In genomic region chr7:102479982-102480637, GRCh38 we compare ENCODE assay signal across 7 cellular contexts. TPM values are rescaled to one million over a fixed set of nuclear protein-coding genes. Genes with fewer than 3 reads are reported as not detected.
A peak's percentile ranks its signal among the peaks of the same experiment; 100 is the strongest.
DNase-seq lines count a peak whose midpoint lies in the region; ATAC-seq and TF ChIP-seq lines count a peak whose summit lies in the region.
"Not testable (repeated sequence)": the region's sequence is repeated elsewhere in the genome, so short reads cannot be mapped to it uniquely, and the experiment has no call there.

No MANE protein-coding gene starts in this region.

- H2AFZ ChIP-seq in mammary epithelial cell (ENCODE audit: low read depth, low read length); smooth muscle cell (ENCODE audit: low read depth): not testable (repeated sequence)

- H3K9me3 ChIP-seq in Panc1 (ENCODE audit: control insufficient read depth, insufficient read depth, low read depth, low read length); mammary epithelial cell (replicated peaks; ENCODE audit: insufficient read depth, low read length); mucosa of descending colon; smooth muscle cell (replicated peaks; ENCODE audit: low read depth): not testable (repeated sequence)

- H3K36me3 ChIP-seq in Panc1 (ENCODE audit: control insufficient read depth, insufficient read depth, low read length); mammary epithelial cell (ENCODE audit: insufficient read depth, low read length); mucosa of descending colon (ENCODE audit: low read depth); smooth muscle cell (ENCODE audit: low read depth): not testable (repeated sequence)

- POLR2A ChIA-PET in Panc1 (lab: Charles Lee), result not testable (repeated sequence)

- ATAC-seq in Panc1, mucosa of descending colon: not testable (repeated sequence)
- ATAC-seq in Right ventricle myocardium superior (ENCODE audit: poor library complexity), result peak; percentile 26

- dilution Hi-C loops in mammary epithelial cell (cut with HindIII; ENCODE audit: low sequenced_read_pairs), result not testable (repeated sequence)

- TF ChIP-seq CTCF in GM12864 (IDR thresholded peaks at IDR 0.05; ENCODE audit: low read depth, low read length, missing control alignments) (peak; percentile 42), Panc1 (IDR thresholded peaks at IDR 0.05) (peak; percentile 86), mammary epithelial cell (conservative IDR thresholded peaks at IDR 0.05 in 1 of 2, IDR thresholded peaks at IDR 0.05 in 1 of 2; ENCODE audit: extremely low read depth in 1 of 2, insufficient read depth in 1 of 2, low read depth in 1 of 2, low read length in 2 of 2) (peak; percentile 12 to 42), smooth muscle cell (IDR thresholded peaks at IDR 0.05; ENCODE audit: borderline replicate concordance, insufficient read depth, poor library complexity, severe bottlenecking) (peak; percentile 28)
- TF ChIP-seq CTCF in mucosa of descending colon (IDR thresholded peaks at IDR 0.05), result not testable (repeated sequence)

- intact Hi-C loops in Panc1 (cut with micrococcal nuclease; ENCODE audit: unreplicated experiment); mammary epithelial cell (cut with micrococcal nuclease); Right ventricle myocardium superior (cut with DNase I); mucosa of descending colon (cut with DNase I, micrococcal nuclease): not testable (repeated sequence)

- 3% methylated on average over 8 of the region's 11 CpGs for WGBS in mammary epithelial cell (ENCODE audit: low coverage, missing lambda C conversion rate)
- 3% methylated on average over 8 of the region's 11 CpGs for WGBS in smooth muscle cell (ENCODE audit: low lambda C conversion rate)

- H3K4me3 ChIP-seq in GM12864 (ENCODE audit: low read depth, low read length); Panc1 (ENCODE audit: low read depth in 2 of 2, low read length in 2 of 2); mammary epithelial cell (replicated peaks in 1 of 3; ENCODE audit: insufficient read depth in 1 of 3, low read depth in 2 of 3, low read length in 3 of 3); mucosa of descending colon; smooth muscle cell: not testable (repeated sequence)

- not testable (repeated sequence) for H3K9ac ChIP-seq in mammary epithelial cell (ENCODE audit: insufficient read depth, low read length); smooth muscle cell (ENCODE audit: low read depth)

- CTCF ChIA-PET in Panc1 (lab: Charles Lee), result interaction anchor here (0.7 kb wide), 1 partner anchor 192 kb away, joined by 3 read pairs; no protein-coding TSS in a partner anchor
- CTCF ChIA-PET in mammary epithelial cell (lab: Charles Lee; ENCODE audit: low non-redundant PET), result not testable (repeated sequence)

- not testable (repeated sequence) for H3K4me1 ChIP-seq in Panc1 (ENCODE audit: control insufficient read depth, insufficient read depth, low read length); mammary epithelial cell (ENCODE audit: insufficient read depth, low read length); mucosa of descending colon (ENCODE audit: low read depth); smooth muscle cell (ENCODE audit: low read depth)

- H3K4me2 ChIP-seq in mammary epithelial cell (ENCODE audit: insufficient read depth, low read depth, low read length); smooth muscle cell: not testable (repeated sequence)

- BruUV-seq in Panc1 (replicated peaks; lab: Mats Ljungman, UMichigan); mammary epithelial cell (replicated peaks; lab: Mats Ljungman, UMichigan): not testable (repeated sequence)

- not testable (repeated sequence) for H4K20me1 ChIP-seq in mammary epithelial cell (ENCODE audit: insufficient read depth, low read length); smooth muscle cell (ENCODE audit: low read depth)

- H3K79me2 ChIP-seq in mammary epithelial cell (ENCODE audit: insufficient read depth, low read length); smooth muscle cell (ENCODE audit: low read depth): not testable (repeated sequence)

- H3K27me3 ChIP-seq in Panc1 (ENCODE audit: control insufficient read depth, insufficient read depth, low read length); mammary epithelial cell (ENCODE audit: insufficient read depth, low read length); smooth muscle cell (ENCODE audit: low read depth): not testable (repeated sequence)

- not testable (repeated sequence) for DNase-seq in GM12864 (ENCODE audit: low read depth); Panc1 (ENCODE audit: low read depth, low spot score); mammary epithelial cell; smooth muscle cell (lab: John Stamatoyannopoulos, UW; ENCODE audit: unreplicated experiment)
- DNase-seq in activated T-cell treated with anti-CD3 and anti-CD28 coated beads for 48 hours (ENCODE audit: low read depth) (peak; percentile 35), Right ventricle myocardium superior (peak; percentile 65), mucosa of descending colon (peak; percentile 44 to 67 (median 63))

- in situ Hi-C loops in Panc1 (cut with HindIII; ENCODE audit: low pct_unique_long_range_greater_than_20kb, low sequenced_read_pairs); mammary epithelial cell (cut with MboI; ENCODE audit: low sequenced_read_pairs in 2 of 2): not testable (repeated sequence)

- H3K27ac ChIP-seq in Panc1 (ENCODE audit: low read length); mammary epithelial cell (ENCODE audit: insufficient read depth, low read depth, low read length); smooth muscle cell (ENCODE audit: low read depth): not testable (repeated sequence)

- H3F3A ChIP-seq in smooth muscle cell (ENCODE audit: low read depth), result not testable (repeated sequence)

RNA-seq across cellular contexts. Expression of gene POLR2J, which starts 1.4 kb away (rescaled TPM):
- total RNA-seq in Panc1 (2021; ENCODE audit: unreplicated experiment) (69.4 TPM), mammary epithelial cell (10 to 100 TPM; 19.3 to 50.5 TPM), Right ventricle myocardium superior (51.3 TPM), mucosa of descending colon (10 to 100 TPM; 44.0 to 59.3 (median 45.6) TPM), smooth muscle cell (12.7 and 13.1 TPM in 2 replicates)
- polyA plus RNA-seq in Panc1 (2012; ENCODE audit: insufficient read length), result 81.8 TPM
- polyA plus RNA-seq in mammary epithelial cell (75.1 TPM), smooth muscle cell (92.2 and 94.4 TPM in 2 replicates)
- 5.2 TPM for polyA minus RNA-seq in mammary epithelial cell

RNA-seq across cellular contexts. Expression of gene LRWD1, which starts 15.3 kb away (rescaled TPM):
- total RNA-seq in Panc1 (2021; ENCODE audit: unreplicated experiment), result 55.8 TPM
- 96.8 TPM for polyA plus RNA-seq in Panc1 (2012; ENCODE audit: insufficient read length)
- total RNA-seq in mammary epithelial cell, result 10 to 100 TPM; 17.8 to 18.3 TPM
- 18.0 TPM for polyA plus RNA-seq in mammary epithelial cell
- polyA minus RNA-seq in mammary epithelial cell, result 10.0 TPM
- total RNA-seq in Right ventricle myocardium superior, result 9.7 TPM
- total RNA-seq in mucosa of descending colon, result 10 to 100 TPM; 12.7 to 17.6 (median 13.3) TPM
- total RNA-seq in smooth muscle cell, result 10.0 and 13.1 TPM in 2 replicates
- polyA plus RNA-seq in smooth muscle cell, result 21.2 and 23.5 TPM in 2 replicates

RNA-seq across cellular contexts. Expression of gene ALKBH4, which starts 15.4 kb away (rescaled TPM):
- total RNA-seq in Panc1 (2021; ENCODE audit: unreplicated experiment) (19.0 TPM), mammary epithelial cell (10 to 100 TPM in 1 of 2 donors, 1 to 10 TPM in 1; 9.2 to 12.5 TPM), Right ventricle myocardium superior (5.3 TPM), mucosa of descending colon (10 to 100 TPM in 1 of 3 donors, 1 to 10 TPM in 2; 8.4 to 11.1 (median 10.0) TPM), smooth muscle cell (7.0 and 17.7 TPM in 2 replicates)
- 21.7 TPM for polyA plus RNA-seq in Panc1 (2012; ENCODE audit: insufficient read length)
- polyA plus RNA-seq in mammary epithelial cell (5.3 TPM), smooth muscle cell (15.7 and 16.0 TPM in 2 replicates)
- 0.41 TPM for polyA minus RNA-seq in mammary epithelial cell

RNA-seq across cellular contexts. Expression of gene RASA4B, which starts 37.5 kb away (rescaled TPM):
- total RNA-seq in Panc1 (2021; ENCODE audit: unreplicated experiment), result 1.2 TPM
- polyA plus RNA-seq in Panc1 (2012; ENCODE audit: insufficient read length), result 4.2 TPM
- total RNA-seq in mammary epithelial cell, result under 1 TPM; 0.67 to 0.75 TPM
- 0.51 TPM for polyA plus RNA-seq in mammary epithelial cell
- polyA minus RNA-seq in mammary epithelial cell, result 0.67 TPM
- 9.3 TPM for total RNA-seq in Right ventricle myocardium superior
- total RNA-seq in mucosa of descending colon, result 10 to 100 TPM in 2 of 3 donors, 1 to 10 TPM in 1; 8.0 to 30.8 (median 12.2) TPM
- total RNA-seq in smooth muscle cell, result 2.1 and 4.2 TPM in 2 replicates
- 3.5 and 4.6 TPM in 2 replicates for polyA plus RNA-seq in smooth muscle cell

RNA-seq across cellular contexts. Expression of gene ORAI2, which starts 46.7 kb away (rescaled TPM):
- total RNA-seq in Panc1 (2021; ENCODE audit: unreplicated experiment), result 76.9 TPM
- 96.0 TPM for polyA plus RNA-seq in Panc1 (2012; ENCODE audit: insufficient read length)
- 10 to 100 TPM; 17.3 to 28.0 TPM for total RNA-seq in mammary epithelial cell
- 10.7 TPM for polyA plus RNA-seq in mammary epithelial cell
- 13.6 TPM for polyA minus RNA-seq in mammary epithelial cell
- 4.3 TPM for total RNA-seq in Right ventricle myocardium superior
- total RNA-seq in mucosa of descending colon, result 1 to 10 TPM; 2.8 to 9.8 (median 7.5) TPM
- total RNA-seq in smooth muscle cell, result 43.0 and 47.1 TPM in 2 replicates
- polyA plus RNA-seq in smooth muscle cell, result 66.1 and 69.8 TPM in 2 replicates
